Comparison of ENCODE assay signal across 1 cellular context in genomic region chr19:45276284-45276687, GRCh38.
A peak's percentile ranks its signal among the peaks of the same experiment; 100 is the strongest.
TF ChIP-seq lines count a peak whose summit lies in the region.

No MANE protein-coding gene starts in this region.

TF ChIP-seq in HepG2, 621 proteins besides CTCF, POLR2A, EP300 and RAD21 (continues in another document):
- no peak for TF ChIP-seq CEBPZ (IDR thresholded peaks at IDR 0.05; ENCODE audit: low read length)
- TF ChIP-seq, protein P1, sequence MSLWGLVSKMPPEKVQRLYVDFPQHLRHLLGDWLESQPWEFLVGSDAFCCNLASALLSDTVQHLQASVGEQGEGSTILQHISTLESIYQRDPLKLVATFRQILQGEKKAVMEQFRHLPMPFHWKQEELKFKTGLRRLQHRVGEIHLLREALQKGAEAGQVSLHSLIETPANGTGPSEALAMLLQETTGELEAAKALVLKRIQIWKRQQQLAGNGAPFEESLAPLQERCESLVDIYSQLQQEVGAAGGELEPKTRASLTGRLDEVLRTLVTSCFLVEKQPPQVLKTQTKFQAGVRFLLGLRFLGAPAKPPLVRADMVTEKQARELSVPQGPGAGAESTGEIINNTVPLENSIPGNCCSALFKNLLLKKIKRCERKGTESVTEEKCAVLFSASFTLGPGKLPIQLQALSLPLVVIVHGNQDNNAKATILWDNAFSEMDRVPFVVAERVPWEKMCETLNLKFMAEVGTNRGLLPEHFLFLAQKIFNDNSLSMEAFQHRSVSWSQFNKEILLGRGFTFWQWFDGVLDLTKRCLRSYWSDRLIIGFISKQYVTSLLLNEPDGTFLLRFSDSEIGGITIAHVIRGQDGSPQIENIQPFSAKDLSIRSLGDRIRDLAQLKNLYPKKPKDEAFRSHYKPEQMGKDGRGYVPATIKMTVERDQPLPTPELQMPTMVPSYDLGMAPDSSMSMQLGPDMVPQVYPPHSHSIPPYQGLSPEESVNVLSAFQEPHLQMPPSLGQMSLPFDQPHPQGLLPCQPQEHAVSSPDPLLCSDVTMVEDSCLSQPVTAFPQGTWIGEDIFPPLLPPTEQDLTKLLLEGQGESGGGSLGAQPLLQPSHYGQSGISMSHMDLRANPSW (CRISPR knock-in tag; IDR thresholded peaks at IDR 0.05; ENCODE audit: borderline replicate concordance) = no peak
- TF ChIP-seq PREB (CRISPR knock-in tag; IDR thresholded peaks at IDR 0.05) = no peak
- TF ChIP-seq ZNF354B (CRISPR knock-in tag; IDR thresholded peaks at IDR 0.05) = no peak
- no peak for TF ChIP-seq NR3C1 (CRISPR knock-in tag; IDR thresholded peaks at IDR 0.05)
- TF ChIP-seq ZNF749 (CRISPR knock-in tag; IDR thresholded peaks at IDR 0.05; ENCODE audit: borderline replicate concordance) = no peak
- TF ChIP-seq PAXIP1 (CRISPR knock-in tag; conservative IDR thresholded peaks at IDR 0.05) = peak; percentile 44
- no peak for TF ChIP-seq ZNF207 (IDR thresholded peaks at IDR 0.05; ENCODE audit: borderline replicate concordance)
- peak; percentile 48; the same call in 1 of the 2 replicates for TF ChIP-seq TARDBP (CRISPR knock-in tag; IDR thresholded peaks at IDR 0.05)
- TF ChIP-seq ZMYM3 (CRISPR knock-in tag; IDR thresholded peaks at IDR 0.05) = peak; percentile 56; the same call in 1 of the 2 replicates
- TF ChIP-seq MTERF4 (CRISPR knock-in tag; IDR thresholded peaks at IDR 0.05) = no peak
- no peak for TF ChIP-seq NFAT5 (CRISPR knock-in tag; IDR thresholded peaks at IDR 0.05)
- no peak for TF ChIP-seq MED13 (CRISPR knock-in tag; IDR thresholded peaks at IDR 0.05)
- TF ChIP-seq PITX1 (CRISPR knock-in tag; IDR thresholded peaks at IDR 0.05) = 0 out of 2 replicates have a peak, but pooled peaks have one; percentile 40
- TF ChIP-seq ISL2 (CRISPR knock-in tag; IDR thresholded peaks at IDR 0.05) = peak; percentile 49
- TF ChIP-seq, protein P2, sequence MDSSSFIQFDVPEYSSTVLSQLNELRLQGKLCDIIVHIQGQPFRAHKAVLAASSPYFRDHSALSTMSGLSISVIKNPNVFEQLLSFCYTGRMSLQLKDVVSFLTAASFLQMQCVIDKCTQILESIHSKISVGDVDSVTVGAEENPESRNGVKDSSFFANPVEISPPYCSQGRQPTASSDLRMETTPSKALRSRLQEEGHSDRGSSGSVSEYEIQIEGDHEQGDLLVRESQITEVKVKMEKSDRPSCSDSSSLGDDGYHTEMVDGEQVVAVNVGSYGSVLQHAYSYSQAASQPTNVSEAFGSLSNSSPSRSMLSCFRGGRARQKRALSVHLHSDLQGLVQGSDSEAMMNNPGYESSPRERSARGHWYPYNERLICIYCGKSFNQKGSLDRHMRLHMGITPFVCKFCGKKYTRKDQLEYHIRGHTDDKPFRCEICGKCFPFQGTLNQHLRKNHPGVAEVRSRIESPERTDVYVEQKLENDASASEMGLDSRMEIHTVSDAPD (CRISPR knock-in tag; IDR thresholded peaks at IDR 0.05) = no peak
- peak; percentile 69 for TF ChIP-seq FOXA3 (CRISPR knock-in tag; IDR thresholded peaks at IDR 0.05)
- no peak for TF ChIP-seq POGZ (CRISPR knock-in tag; IDR thresholded peaks at IDR 0.05)
- no peak for TF ChIP-seq ZNF274 (CRISPR knock-in tag; IDR thresholded peaks at IDR 0.05)
- TF ChIP-seq CC2D1A (CRISPR knock-in tag; IDR thresholded peaks at IDR 0.05) = no peak
- no peak for TF ChIP-seq CEBPB (IDR thresholded peaks at IDR 0.05; ENCODE audit: borderline replicate concordance, low read depth, low read length)
- no peak for TF ChIP-seq HNRNPK (IDR thresholded peaks at IDR 0.05; ENCODE audit: low read depth, low read length, poor library complexity, severe bottlenecking)
- peak; percentile 24; the same call in 1 of the 2 replicates for TF ChIP-seq MEF2D (CRISPR knock-in tag; IDR thresholded peaks at IDR 0.05)
- peak; percentile 90 for TF ChIP-seq ZNF281 (CRISPR knock-in tag; IDR thresholded peaks at IDR 0.05; ENCODE audit: borderline replicate concordance)
- TF ChIP-seq SNRNP70 (IDR thresholded peaks at IDR 0.05; ENCODE audit: low read depth, low read length) = no peak
- no peak for TF ChIP-seq MXI1 (IDR thresholded peaks at IDR 0.05; ENCODE audit: borderline replicate concordance, low read depth, low read length)
- TF ChIP-seq ZNF720 (CRISPR knock-in tag; IDR thresholded peaks at IDR 0.05) = no peak
- no peak for TF ChIP-seq MTA3 (CRISPR knock-in tag; IDR thresholded peaks at IDR 0.05)
- TF ChIP-seq, protein P3, sequence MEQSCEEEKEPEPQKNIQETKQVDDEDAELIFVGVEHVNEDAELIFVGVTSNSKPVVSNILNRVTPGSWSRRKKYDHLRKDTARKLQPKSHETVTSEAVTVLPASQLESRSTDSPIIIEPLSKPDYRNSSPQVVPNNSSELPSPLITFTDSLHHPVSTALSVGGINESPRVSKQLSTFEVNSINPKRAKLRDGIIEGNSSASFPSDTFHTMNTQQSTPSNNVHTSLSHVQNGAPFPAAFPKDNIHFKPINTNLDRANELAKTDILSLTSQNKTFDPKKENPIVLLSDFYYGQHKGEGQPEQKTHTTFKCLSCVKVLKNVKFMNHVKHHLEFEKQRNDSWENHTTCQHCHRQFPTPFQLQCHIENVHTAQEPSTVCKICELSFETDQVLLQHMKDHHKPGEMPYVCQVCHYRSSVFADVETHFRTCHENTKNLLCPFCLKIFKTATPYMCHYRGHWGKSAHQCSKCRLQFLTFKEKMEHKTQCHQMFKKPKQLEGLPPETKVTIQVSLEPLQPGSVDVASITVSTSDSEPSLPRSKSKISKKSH (CRISPR knock-in tag; IDR thresholded peaks at IDR 0.05; ENCODE audit: borderline replicate concordance) = no peak
